In the genomic region with DNA sequence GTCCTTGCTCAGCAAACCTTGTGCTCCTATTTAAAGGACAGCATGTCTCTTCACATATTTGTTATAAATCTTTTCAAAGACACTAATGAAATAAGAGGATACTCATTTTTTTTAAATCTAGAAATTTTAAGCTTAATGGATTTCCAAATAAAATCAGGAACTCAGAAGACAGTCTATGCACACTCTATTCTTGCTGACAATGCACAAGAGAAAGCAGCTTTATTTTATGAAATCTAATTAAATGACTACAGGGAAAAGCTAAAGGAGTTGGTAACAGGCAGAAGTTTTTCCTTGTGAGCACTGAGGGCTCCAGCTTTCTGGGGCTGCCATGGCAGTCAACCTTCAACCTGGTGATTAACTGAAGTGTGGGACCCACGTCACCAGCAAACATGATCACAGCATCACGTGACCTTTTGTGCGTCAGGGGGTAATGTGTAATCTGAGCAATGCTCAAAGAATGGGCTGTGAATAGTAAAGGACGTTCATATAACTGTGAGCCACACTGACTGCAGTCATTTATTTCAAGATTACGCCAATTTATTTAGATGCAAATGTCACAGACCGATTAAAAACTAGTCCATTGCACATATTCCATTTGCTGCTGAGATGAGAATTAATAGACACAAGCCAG, we compare ENCODE assay signal across 11 cellular contexts. TPM values are rescaled to one million over a fixed set of nuclear protein-coding genes. Genes with fewer than 3 reads are reported as not detected.
DNase-seq lines count a peak whose midpoint lies in the region; ATAC-seq and TF ChIP-seq lines count a peak whose summit lies in the region.
"Had no signal": no experiment of that assay in that cellular context is flagged by ENCODE, and none has a peak within 500 bp of the region (broad histone marks: within the 10 kb centered on the region; RNA-seq: fewer than 3 reads in every experiment).

No MANE protein-coding gene starts in this region.

- no peak overlapping the region for H3K4me3 ChIP-seq in adrenal gland
- H3K4me3 ChIP-seq: upper lobe of right lung had no signal

- no peaks in the 10 kb centered on the region for H3K27me3 ChIP-seq in adrenal gland
- H3K27me3 ChIP-seq: upper lobe of right lung had no signal

- ATAC-seq in HG02678 (IDR thresholded peaks at IDR 0.05; ENCODE audit: unreplicated experiment) (no peak), HG03432 (IDR thresholded peaks at IDR 0.05; ENCODE audit: unreplicated experiment) (no peak)
- ATAC-seq: upper lobe of right lung had no signal

- peak; percentile 87 for DNase-seq in DMS53 treated with DMSO at 0.1 percent for 48 hours (lab: John Stamatoyannopoulos, UW; ENCODE audit: unreplicated experiment)
- DNase-seq in M059J (ENCODE audit: low read depth), result peak; percentile 81
- peak; percentile 76 to 94 (median 89) for DNase-seq in adrenal gland
- DNase-seq in kidney tubule cell (ENCODE audit: low spot score), result peak; percentile 92
- DNase-seq in NCI-H345 treated with DMSO at 0.1 percent for 48 hours (lab: John Stamatoyannopoulos, UW; ENCODE audit: unreplicated experiment), result no peak
- no peak for DNase-seq in occipital lobe (lab: John Stamatoyannopoulos, UW)
- DNase-seq: DND-41, Kasumi-1, upper lobe of right lung had no signal

- TF ChIP-seq POLR2A in adrenal gland (IDR thresholded peaks at IDR 0.05), result peak in 1 of 2 donors; percentile 64

- H3K4me1 ChIP-seq in adrenal gland (replicated peaks in 1 of 2), result peaks cover 0 to 16% of the 10 kb centered on the region in 2 donors
- H3K4me1 ChIP-seq: upper lobe of right lung had no signal

- H3K36me3 ChIP-seq in adrenal gland (replicated peaks in 1 of 2), result no peaks in the 10 kb centered on the region
- H3K36me3 ChIP-seq: upper lobe of right lung had no signal

- no peaks in the 10 kb centered on the region for H3K9me3 ChIP-seq in adrenal gland (replicated peaks in 1 of 3)
- H3K9me3 ChIP-seq: upper lobe of right lung had no signal

- intact Hi-C loops in adrenal gland (cut with DNase I), result no loop called here

- no peak for TF ChIP-seq CTCF in adrenal gland (IDR thresholded peaks at IDR 0.05)

- H3K27ac ChIP-seq in adrenal gland, result peak overlapping the region; percentile 16 to 87 (median 58)
- H3K27ac ChIP-seq: upper lobe of right lung had no signal

- 26 to 51% (median 33%) methylated on average over 4 to 6 of the region's 6 CpGs for WGBS in adrenal gland, 4 donors

RNA-seq across cellular contexts. Expression of gene DNER, which starts 11.5 kb away (rescaled TPM):
- 13.9 and 21.5 TPM in 2 replicates for total RNA-seq in M059J (2014; rRNA removed; shearing (Covaris generic))
- total RNA-seq in adrenal gland, result 100 to 1,000 TPM in 7 of 8 donors, 10 to 100 TPM in 1; 81.2 to 309 (median 200) TPM
- 100 to 1,000 TPM in 1 of 3 donors, 10 to 100 TPM in 2; 49.2 to 188 (median 56.9) TPM for polyA plus RNA-seq in adrenal gland
- 86.7 TPM for total RNA-seq in occipital lobe

Comparison
In these comparisons a context has a peak if more than half of its experiments do, and no peak if none do; other contexts are left out.
1. DNase-seq: peak in DMS53 treated with DMSO at 0.1 percent for 48 hours (single experiment), M059J (single experiment), adrenal gland (7 of 7) and kidney tubule cell (single experiment); none in NCI-H345 treated with DMSO at 0.1 percent for 48 hours (single experiment) and occipital lobe (single experiment).